16 cellular contexts compared by ENCODE assay signal in genomic region chr12:98997899-98998298, GRCh38.
DNase-seq lines count a peak whose midpoint lies in the region; ATAC-seq, FAIRE-seq and TF ChIP-seq lines count a peak whose summit lies in the region.
"Had no signal": no experiment of that assay in that cellular context is flagged by ENCODE, and none has a peak within 500 bp of the region (broad histone marks: within the 10 kb centered on the region; RNA-seq: fewer than 3 reads in every experiment).

No MANE protein-coding gene starts in this region.

- POLR2A ChIA-PET in GM12878 (lab: Charles Lee) = interaction anchor here (0.7 kb wide), 1 partner anchor 135 kb away, joined by 4 read pairs; no protein-coding TSS in a partner anchor

- 49 to 66% (median 60%) methylated on average over 1 of the region's 1 CpG for WGBS in heart left ventricle, 4 donors
- 69% methylated on average over 1 of the region's 1 CpG for whole genome bisulfite sequencing in right cardiac atrium
- WGBS in GM12878 (ENCODE audit: insufficient coverage, insufficient replicate concordance, low lambda C conversion rate, missing lambda C conversion rate) = 0% methylated on average over 1 of the region's 1 CpG

- no peak for FAIRE-seq in GM12878 (lab: Jason Lieb, UNC)
- FAIRE-seq: HTR-8/SVneo had no signal

- no peak overlapping the region for H3K4me3 ChIP-seq in heart left ventricle
- no peak overlapping the region for H3K4me3 ChIP-seq in right cardiac atrium (ENCODE audit: low read length)
- H3K4me3 ChIP-seq in GM12878 = no peak overlapping the region

- no peak overlapping the region for H3K4me3 Mint-ChIP-seq in activated naive CD8-positive, alpha-beta T cell treated with anti-CD3 and anti-CD28 coated beads, Interleukin-2, amount 50 U/mL, for 24 hours
- H3K4me3 Mint-ChIP-seq: CD4-positive, alpha-beta memory T cell; HFFc6 had no signal

- H3K79me2 ChIP-seq in GM12878 (ENCODE audit: control insufficient read depth, insufficient read depth, low read length) = no peaks in the 10 kb centered on the region

- H3K9me3 Mint-ChIP-seq in activated naive CD8-positive, alpha-beta T cell treated with anti-CD3 and anti-CD28 coated beads, Interleukin-2, amount 50 U/mL, for 24 hours = no peaks in the 10 kb centered on the region
- H3K9me3 Mint-ChIP-seq: HFFc6 had no signal

- H3K36me3 ChIP-seq in heart left ventricle (no peaks in the 10 kb centered on the region), GM12878 (ENCODE audit: control insufficient read depth in 2 of 2, insufficient read depth in 2 of 2, low read length in 1 of 2) (no peaks in the 10 kb centered on the region)
- H3K36me3 ChIP-seq: BE2C had no signal

- H3K36me3 Mint-ChIP-seq in activated naive CD8-positive, alpha-beta T cell treated with anti-CD3 and anti-CD28 coated beads, Interleukin-2, amount 50 U/mL, for 24 hours (ENCODE audit: low read depth) = no peaks in the 10 kb centered on the region
- H3K36me3 Mint-ChIP-seq: CD4-positive, alpha-beta memory T cell had no signal

- SMC1A ChIA-PET in GM12878 (lab: Charles Lee; ENCODE audit: uncharacterized antibody, unreplicated experiment) = interaction anchor here (0.7 to 5.1 kb wide), 19 partner anchors 9 to 431 kb away, joined by 3 to 48 read pairs (median 4); no protein-coding TSS in a partner anchor

- H3K27me3 Mint-ChIP-seq in activated naive CD8-positive, alpha-beta T cell treated with anti-CD3 and anti-CD28 coated beads, Interleukin-2, amount 50 U/mL, for 24 hours = peaks cover 2% of the 10 kb centered on the region

- CTCF ChIA-PET in GM12878 (lab: Yijun Ruan, JAX) = interaction anchor here (0.6 to 4.1 kb wide), 30 partner anchors 9 to 507 kb away, joined by 3 to 63 read pairs (median 7); no protein-coding TSS in a partner anchor

- H2AFZ ChIP-seq in GM12878 (ENCODE audit: control insufficient read depth, low read depth, low read length) = no peak overlapping the region

- no peak for TF ChIP-seq EP300 in GM12878 (IDR thresholded peaks at IDR 0.05; ENCODE audit: borderline replicate concordance in 1 of 2, control insufficient read depth in 1 of 2, low read depth in 2 of 2, low read length in 2 of 2)

- RAD21 ChIA-PET in GM12878 (lab: Charles Lee; ENCODE audit: unreplicated experiment) = interaction anchor here (0.7 to 3.9 kb wide), 14 partner anchors 12 to 479 kb away, joined by 3 to 32 read pairs (median 8); partner anchors contain the start of genes APAF1 and IKBIP

- ATAC-seq in heart left ventricle (peak; percentile 37 to 75 (median 64)), right cardiac atrium (no peak), GM12878 (no peak)
- no peak for ATAC-seq in activated naive CD8-positive, alpha-beta T cell treated with anti-CD3 and anti-CD28 coated beads, Interleukin-2, amount 50 U/mL, for 24 hours

- no peak overlapping the region for H3K9ac ChIP-seq in GM12878 (ENCODE audit: control insufficient read depth, insufficient read depth, low read length)

- TF ChIP-seq POLR2A in heart left ventricle (IDR thresholded peaks at IDR 0.05) = no peak
- no peak for TF ChIP-seq POLR2A in GM12878 (IDR thresholded peaks at IDR 0.05; ENCODE audit: low read depth, low read length)

- H3K4me1 ChIP-seq in heart left ventricle = no peaks in the 10 kb centered on the region
- H3K4me1 ChIP-seq in right cardiac atrium (ENCODE audit: control insufficient read depth, insufficient read depth, low read length) = no peaks in the 10 kb centered on the region
- H3K4me1 ChIP-seq in GM12878 (ENCODE audit: control insufficient read depth, insufficient read depth, low read length) = no peaks in the 10 kb centered on the region
- H3K4me1 ChIP-seq: BE2C, Caco-2 had no signal

- no peaks in the 10 kb centered on the region for H4K20me1 ChIP-seq in GM12878 (ENCODE audit: control insufficient read depth, insufficient read depth)

- H3K9me3 ChIP-seq in heart left ventricle (no peaks in the 10 kb centered on the region), right cardiac atrium (ENCODE audit: control insufficient read depth, low read length) (no peaks in the 10 kb centered on the region), GM12878 (replicated peaks; ENCODE audit: control insufficient read depth, insufficient read depth, low read length) (no peaks in the 10 kb centered on the region)
- H3K9me3 ChIP-seq: BE2C, Caco-2 had no signal

- intact Hi-C loops in heart left ventricle (cut with DNase I) = loop anchor here (2.0 to 10.0 kb wide), 8 partner anchors 263 to 433 kb away; no protein-coding TSS in a partner anchor
- intact Hi-C loops in right cardiac atrium (cut with DNase I) = loop anchor here in 3 of 4 donors (5.0 kb wide), 1 partner anchor 301 kb away; no protein-coding TSS in a partner anchor
- intact Hi-C loops in GM12878 (cut with micrococcal nuclease; ENCODE audit: unreplicated experiment) = loop anchor here (1.0 to 10.0 kb wide), 6 partner anchors 43 to 573 kb away; no protein-coding TSS in a partner anchor

- H3K4me1 Mint-ChIP-seq in activated naive CD8-positive, alpha-beta T cell treated with anti-CD3 and anti-CD28 coated beads, Interleukin-2, amount 50 U/mL, for 24 hours = no peaks in the 10 kb centered on the region

- H3K27ac ChIP-seq in heart left ventricle (no peak overlapping the region), right cardiac atrium (ENCODE audit: low read length) (no peak overlapping the region), GM12878 (ENCODE audit: control insufficient read depth, insufficient read depth) (no peak overlapping the region)
- H3K27ac ChIP-seq: C4-2B had no signal

- no TSS peak for BruUV-seq in GM12878 (replicated peaks; lab: Mats Ljungman, UMichigan)

- no peaks in the 10 kb centered on the region for H3K27me3 ChIP-seq in heart left ventricle
- no peaks in the 10 kb centered on the region for H3K27me3 ChIP-seq in right cardiac atrium (ENCODE audit: control insufficient read depth, insufficient read depth)
- no peaks in the 10 kb centered on the region for H3K27me3 ChIP-seq in GM12878 (replicated peaks in 1 of 2; ENCODE audit: control insufficient read depth in 2 of 2, insufficient read depth in 2 of 2, low read length in 1 of 2)
- H3K27me3 ChIP-seq: BE2C had no signal

- no peak overlapping the region for H3K27ac Mint-ChIP-seq in activated naive CD8-positive, alpha-beta T cell treated with anti-CD3 and anti-CD28 coated beads, Interleukin-2, amount 50 U/mL, for 24 hours
- H3K27ac Mint-ChIP-seq: CD4-positive, alpha-beta memory T cell; HFFc6 had no signal

- no peak for DNase-seq in heart left ventricle
- no peak for DNase-seq in right cardiac atrium
- DNase-seq in GM12878 (ENCODE audit: low read depth, low spot score) = no peak
- peak; percentile 4 for DNase-seq in medulla oblongata (ENCODE audit: extremely low spot score)
- no peak for DNase-seq in activated naive CD8-positive, alpha-beta T cell treated with anti-CD3 and anti-CD28 coated beads, Interleukin-2, amount 50 U/mL, for 24 hours
- no peak for DNase-seq in COR-L47 (lab: John Stamatoyannopoulos, UW)
- DNase-seq in hippocampal formation (lab: John Stamatoyannopoulos, UW) = no peak
- DNase-seq: BE2C, Caco-2, DND-41, GF-D8, HCEC 1CT had no signal

- in situ Hi-C loops in GM12878 (cut with MboI) = loop anchor here (5.0 to 25.0 kb wide), 3 partner anchors 303 to 561 kb away; no protein-coding TSS in a partner anchor

- TF ChIP-seq CTCF in heart left ventricle (IDR thresholded peaks at IDR 0.05) = no peak
- TF ChIP-seq CTCF in GM12878 (IDR thresholded peaks at IDR 0.05 in 2 of 3, conservative IDR thresholded peaks at IDR 0.05 in 1 of 3; ENCODE audit: control insufficient read depth in 2 of 3, extremely low read depth in 1 of 3, insufficient read depth in 1 of 3, low read depth in 3 of 3, low read length in 3 of 3) = no peak

- TF ChIP-seq RAD21 in GM12878 (IDR thresholded peaks at IDR 0.05; ENCODE audit: insufficient read depth, low read depth, low read length) = no peak

- no peak overlapping the region for H3K4me2 ChIP-seq in GM12878 (ENCODE audit: control insufficient read depth, insufficient read depth)

TF ChIP-seq in GM12878, 131 proteins besides CTCF, POLR2A, EP300 and RAD21 (continues in another document):
- TF ChIP-seq CREM (IDR thresholded peaks at IDR 0.05; ENCODE audit: low read depth) (no peak), MLLT1 (IDR thresholded peaks at IDR 0.05) (no peak), HCFC1 (IDR thresholded peaks at IDR 0.05; ENCODE audit: low read length) (no peak), RB1 (IDR thresholded peaks at IDR 0.05; ENCODE audit: borderline replicate concordance) (no peak)

Comparison
In these comparisons a context has a peak if more than half of its experiments do, and no peak if none do; other contexts are left out.
1. ATAC-seq: peak in heart left ventricle (4 of 4); none in right cardiac atrium (0 of 2), GM12878 (single experiment) and activated naive CD8-positive, alpha-beta T cell treated with anti-CD3 and anti-CD28 coated beads, Interleukin-2, amount 50 U/mL, for 24 hours (single experiment).